11 cellular contexts compared by ENCODE assay signal in genomic region chr3:62453448-62453847, GRCh38.
"Had no signal": no experiment of that assay in that cellular context is flagged by ENCODE, and none has a peak within 500 bp of the region (broad histone marks: within the 10 kb centered on the region; RNA-seq: fewer than 3 reads in every experiment).

No MANE protein-coding gene starts in this region.

- H3K4me2 ChIP-seq: GM23338 had no signal

- H3K4me3 ChIP-seq: GM23248, GM23338, HAP-1 had no signal

- H3K27ac ChIP-seq: GM23248 had no signal

- H3K27ac Mint-ChIP-seq: GM23338, H9, HFFc6 had no signal

- H2AFZ ChIP-seq: GM23248, GM23338 had no signal

- H3K9me3 Mint-ChIP-seq: GM23338, H9, HFFc6 had no signal

- DNase-seq: GM23248, GOT3, H7, H9, HCEC 1CT, HFFc6 had no signal

- ATAC-seq: GM23338, HCT116 had no signal

- H3K9ac ChIP-seq: GM23248 had no signal

- H3K4me3 Mint-ChIP-seq: GM23338, H9, HFFc6 had no signal

- H3K9me3 ChIP-seq: HAP-1 had no signal

- H3K36me3 ChIP-seq: HAP-1 had no signal

- H3K4me1 ChIP-seq: HAP-1 had no signal

- FAIRE-seq: H1, H54 had no signal
